33 cellular contexts compared by ENCODE assay signal in the genomic region with DNA sequence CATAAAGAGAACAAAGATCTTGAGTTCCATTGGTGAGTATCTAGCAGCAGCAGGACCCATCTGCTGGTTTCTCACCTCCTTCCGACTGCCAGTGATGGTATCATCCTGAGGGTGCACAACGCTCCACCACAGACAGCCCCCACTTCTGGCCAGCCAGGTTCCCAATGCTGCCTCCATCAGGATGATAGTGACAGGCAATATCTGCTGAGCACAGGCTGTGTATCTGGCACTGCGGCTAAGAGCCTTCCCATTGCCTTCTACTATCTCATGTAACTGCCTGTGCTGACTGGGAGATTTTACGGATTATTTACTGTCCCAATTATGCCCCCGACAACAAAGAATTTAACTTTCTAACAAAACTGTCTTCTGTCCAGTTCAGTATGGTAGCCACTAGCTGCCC.
"Had no signal": no experiment of that assay in that cellular context is flagged by ENCODE, and none has a peak within 500 bp of the region (broad histone marks: within the 10 kb centered on the region; RNA-seq: fewer than 3 reads in every experiment).

No MANE protein-coding gene starts in this region.

- H3K36me3 Mint-ChIP-seq: brain, neural progenitor cell had no signal

- H3K27me3 Mint-ChIP-seq: brain; naive thymus-derived CD4-positive, alpha-beta T cell; stimulated activated naive B cell treated with anti-CD40 and anti-IgM and Interleukin-4, amounts not matched to agents 10 μg/mL and 1 μg/mL and 100 μg/mL, for 72 hours had no signal

- H3K4me1 ChIP-seq: adrenal gland, ascending aorta, parathyroid adenoma, right atrium auricular region, stomach, tibial artery had no signal

- H3K4me3 Mint-ChIP-seq: activated T-cell treated with anti-CD3 and anti-CD28 coated beads, Interleukin-2, amount 50 U/mL, for 72 hours; brain; immature natural killer cell; neural progenitor cell; stimulated activated naive B cell treated with anti-CD40 and anti-IgM and Interleukin-4, amounts not matched to agents 10 μg/mL and 1 μg/mL and 100 μg/mL, for 72 hours had no signal

- H3K9me3 ChIP-seq: adrenal gland, ascending aorta, right atrium auricular region, stomach, tibial artery had no signal

- H3K27me3 ChIP-seq: adrenal gland, ascending aorta, cardiac muscle cell, dorsolateral prefrontal cortex, neural progenitor cell, right atrium auricular region, stomach, tibial artery had no signal

- H3K9me3 Mint-ChIP-seq: activated naive CD4-positive, alpha-beta T cell treated with anti-CD3 and anti-CD28 coated beads, Interleukin-2, amount 50 U/mL, for 72 hours; activated T-cell treated with anti-CD3 and anti-CD28 coated beads, Interleukin-2, amount 50 U/mL, for 72 hours; immature natural killer cell; stimulated activated naive B cell treated with anti-CD40 and anti-IgM and Interleukin-4, amounts not matched to agents 10 μg/mL and 1 μg/mL and 100 μg/mL, for 72 hours had no signal

- H3K36me3 ChIP-seq: adrenal gland, ascending aorta, cardiac muscle cell, neural progenitor cell, right atrium auricular region, stomach, tibial artery had no signal

- H3K4me2 ChIP-seq: neural progenitor cell, smooth muscle cell had no signal

- H2AFZ ChIP-seq: neural progenitor cell, parathyroid adenoma had no signal

- FAIRE-seq: kidney had no signal

- ATAC-seq: activated T-cell treated with anti-CD3 and anti-CD28 coated beads, Interleukin-2, amount 50 U/mL, for 72 hours; left colon; naive thymus-derived CD4-positive, alpha-beta T cell; stimulated activated naive B cell treated with anti-CD40 and anti-IgM and Interleukin-4, amounts not matched to agents 10 μg/mL and 1 μg/mL and 100 μg/mL, for 72 hours had no signal

- H3K4me3 ChIP-seq: adrenal gland, ascending aorta, cardiac muscle cell, coronary artery, dorsolateral prefrontal cortex, neural progenitor cell, right atrium auricular region, smooth muscle cell, stomach, tibial artery had no signal

- H3K9ac ChIP-seq: neural progenitor cell, parathyroid adenoma had no signal

- DNase-seq: activated CD4-positive, alpha-beta T cell treated with anti-CD3 and anti-CD28 coated beads for 4 hours; activated CD4-positive, alpha-beta T cell treated with anti-CD3 and anti-CD28 coated beads, Interleukin-2, amount 50 U/mL, for 4 hours; activated CD4-positive, CD25-positive, alpha-beta regulatory T cell; activated naive CD4-positive, alpha-beta T cell; activated T-cell treated with anti-CD3 and anti-CD28 coated beads for 4 hours; activated T-cell treated with anti-CD3 and anti-CD28 coated beads, Interleukin-2, amount 50 U/mL, for 72 hours; adrenal gland; dorsolateral prefrontal cortex; effector memory CD4-positive, alpha-beta T cell; foreskin fibroblast; head of caudate nucleus; hypothalamus; immature natural killer cell; kidney; left colon; mammary epithelial cell; midbrain; naive thymus-derived CD4-positive, alpha-beta T cell; occipital lobe; stimulated activated CD4-positive, alpha-beta T cell treated with anti-CD3 and anti-CD28 coated beads, Interleukin-15, amount 100 ng/mL, for 24 hours; stimulated activated CD4-positive, alpha-beta T cell treated with anti-CD3 and anti-CD28 coated beads, Interleukin-2, amount 100 ng/mL, for 24 hours; stimulated activated naive B cell treated with anti-CD40 and anti-IgM and Interleukin-4, amounts not matched to agents 10 μg/mL and 1 μg/mL and 100 μg/mL, for 72 hours; stomach; tibial artery had no signal

- H3K79me2 ChIP-seq: parathyroid adenoma had no signal

- H3K27ac Mint-ChIP-seq: activated naive CD4-positive, alpha-beta T cell treated with anti-CD3 and anti-CD28 coated beads, Interleukin-2, amount 50 U/mL, for 72 hours; activated T-cell treated with anti-CD3 and anti-CD28 coated beads, Interleukin-2, amount 50 U/mL, for 72 hours; brain; naive thymus-derived CD4-positive, alpha-beta T cell; neural progenitor cell; stimulated activated naive B cell treated with anti-CD40 and anti-IgM and Interleukin-4, amounts not matched to agents 10 μg/mL and 1 μg/mL and 100 μg/mL, for 72 hours had no signal

- H3K27ac ChIP-seq: adrenal gland, ascending aorta, cardiac muscle cell, coronary artery, dorsolateral prefrontal cortex, neural progenitor cell, parathyroid adenoma, right atrium auricular region, stomach, tibial artery had no signal
